ENCODE assay signal across 1 cellular context in the genomic region with DNA sequence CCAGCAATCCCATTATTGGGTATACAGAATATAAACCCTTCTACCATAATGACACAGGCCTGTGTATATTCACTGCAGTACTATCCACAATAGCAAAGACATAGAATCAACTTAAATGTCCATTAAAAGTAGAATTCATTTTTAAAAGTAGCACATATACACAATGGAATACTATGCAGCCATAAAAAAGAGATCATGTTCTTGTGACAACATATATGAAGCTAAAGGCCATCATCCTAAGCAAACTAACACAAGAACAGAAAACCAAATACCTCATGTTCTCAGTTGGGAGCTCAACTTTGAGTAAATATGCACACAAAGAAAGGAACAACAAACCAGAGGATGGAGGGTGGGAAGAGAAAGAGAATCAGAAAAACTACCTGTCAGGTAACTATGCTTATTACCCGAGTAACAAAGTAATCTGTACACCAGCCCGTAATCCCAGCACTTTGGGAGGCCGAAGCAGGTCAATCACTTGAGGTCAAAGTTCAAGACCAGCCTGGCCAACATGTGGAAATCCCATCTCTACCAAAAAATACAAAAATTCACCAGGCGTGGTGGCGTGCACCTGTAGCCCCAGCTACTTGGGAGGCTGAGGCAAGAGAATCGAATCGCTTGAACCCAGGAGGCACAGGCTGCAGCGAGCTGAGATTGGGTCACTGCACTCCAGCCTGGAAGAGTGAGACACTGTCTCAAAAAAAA.
A peak's percentile ranks its signal among the peaks of the same experiment; 100 is the strongest.
TF ChIP-seq lines count a peak whose summit lies in the region.

No MANE protein-coding gene starts in this region.

TF ChIP-seq in H1, 55 proteins besides CTCF, POLR2A, EP300 and RAD21:
- 0 out of 2 replicates have a peak, but pooled peaks have one; percentile 44 for TF ChIP-seq KDM1A (IDR thresholded peaks at IDR 0.05; ENCODE audit: borderline replicate concordance, low read length)
- no peak for TF ChIP-seq TAF7 (optimal IDR thresholded peaks at IDR 0.05; ENCODE audit: borderline replicate concordance, low read depth, low read length)
